In genomic region chr18:30639361-30639760, GRCh38 we compare ENCODE assay signal across 26 cellular contexts.
"Had no signal": no experiment of that assay in that cellular context is flagged by ENCODE, and none has a peak within 500 bp of the region (broad histone marks: within the 10 kb centered on the region; RNA-seq: fewer than 3 reads in every experiment).

No MANE protein-coding gene starts in this region.

- H3K4me3 ChIP-seq: left ventricle myocardium inferior, lung, mucosa of descending colon, pancreas, psoas muscle, right atrium auricular region, right lobe of liver, smooth muscle cell, testis, thyroid gland, transverse colon, upper lobe of left lung, vagina had no signal

- ATAC-seq: mucosa of descending colon; naive thymus-derived CD4-positive, alpha-beta T cell; natural killer cell treated with Interleukin-12 subunit alpha and Interleukin-12 subunit beta and Interleukin-15 and Interleukin-18, amount 100 ng/mL, for 72 hours; pancreas; psoas muscle; right lobe of liver; stimulated activated memory B cell treated with anti-CD40 and anti-IgM and Interleukin-4, amounts not matched to agents 10 μg/mL and 1 μg/mL and 100 μg/mL, for 72 hours; stimulated activated naive CD8-positive, alpha-beta T cell treated with anti-CD3 and anti-CD28 coated beads, Interleukin-15, amount 100 ng/mL, for 72 hours had no signal

- H3K4me1 ChIP-seq: left ventricle myocardium inferior, pancreas, psoas muscle, right atrium auricular region, right lobe of liver, testis, thyroid gland, transverse colon, upper lobe of left lung, vagina had no signal

- H3K27ac ChIP-seq: left ventricle myocardium inferior, pancreas, psoas muscle, right atrium auricular region, right lobe of liver, testis, thyroid gland, transverse colon, upper lobe of left lung, vagina had no signal

- H3K9me3 ChIP-seq: left ventricle myocardium inferior, mucosa of descending colon, pancreas, psoas muscle, right atrium auricular region, right lobe of liver, testis, thyroid gland, upper lobe of left lung, vagina had no signal

- FAIRE-seq: islet of Langerhans, pancreas had no signal

- H3K36me3 ChIP-seq: left ventricle myocardium inferior, pancreas, right atrium auricular region, right lobe of liver, thyroid gland, transverse colon, upper lobe of left lung, vagina had no signal

- DNase-seq: hypothalamus; immature natural killer cell; left ventricle myocardium inferior; midbrain; mucosa of descending colon; naive thymus-derived CD4-positive, alpha-beta T cell; pancreas; psoas muscle; right lobe of liver; stimulated activated CD4-positive, alpha-beta T cell treated with anti-CD3 and anti-CD28 coated beads, Interleukin-1b, Interleukin-23, amount 100 ng/mL, for 48 hours; stimulated activated CD4-positive, alpha-beta T cell treated with anti-CD3 and anti-CD28 coated beads, Interleukin-2, amount 100 ng/mL, for 48 hours; stimulated activated CD4-positive, alpha-beta T cell treated with anti-CD3 and anti-CD28 coated beads, Interleukin-4, amount 100 ng/mL, for 4 hours; stimulated activated CD8-positive, alpha-beta memory T cell treated with anti-CD3 and anti-CD28 coated beads, Interleukin-4, amount 100 ng/mL, for 48 hours; stimulated activated naive CD4-positive, alpha-beta T cell treated with Interleukin-2 at 50 U/mL for 16 hours; stimulated activated naive CD8-positive, alpha-beta T cell treated with anti-CD3 and anti-CD28 coated beads, Interleukin-15, amount 100 ng/mL, for 72 hours; testis; thyroid gland; transverse colon; upper lobe of left lung had no signal
